Comparison of ENCODE assay signal across 10 cellular contexts in the genomic region with DNA sequence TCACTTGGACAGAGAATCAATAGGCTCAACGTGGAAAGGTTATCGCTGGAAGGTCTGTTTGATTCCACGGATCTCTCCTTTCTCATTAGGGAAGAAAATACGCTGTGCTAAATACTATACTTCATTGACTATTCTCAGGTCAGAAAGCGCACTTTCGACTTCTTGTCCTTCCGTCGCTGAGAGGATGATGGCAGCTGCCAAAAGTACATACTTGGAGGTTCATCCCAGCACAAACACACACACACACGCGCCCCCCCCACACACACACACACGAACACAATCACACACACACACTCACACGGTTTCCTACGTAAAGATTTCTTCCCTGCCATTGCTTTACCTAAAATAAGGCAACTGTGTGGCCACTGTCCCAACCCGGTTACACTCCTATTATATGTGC. TPM values are rescaled to one million over a fixed set of nuclear protein-coding genes. Genes with fewer than 3 reads are reported as not detected.
"Had no signal": no experiment of that assay in that cellular context is flagged by ENCODE, and none has a peak within 500 bp of the region (broad histone marks: within the 10 kb centered on the region; RNA-seq: fewer than 3 reads in every experiment).

No MANE protein-coding gene starts in this region.

RNA-seq across cellular contexts. Expression of a gene that starts 0.5 kb away (rescaled TPM):
- total RNA-seq: activated CD8-positive, alpha-beta T cell treated with anti-CD3 and anti-CD28 coated beads, Interleukin-2, amount 10 ng/mL, durations not matched to agents 7 days and 5 days; activated naive CD4-positive, alpha-beta T cell treated with anti-CD3 and anti-CD28 coated beads for 36 hours; activated T-cell treated with anti-CD3 and anti-CD28 coated beads, Interleukin-2, amount 50 U/mL, for 4 hours; activated T-helper 17 cell treated with anti-CD3 and anti-CD28 coated beads, Interleukin-2, amount 50 U/mL, for 72 hours; NCI-H460; PC-9; SJCRH30; T-helper 2 cell treated with Interferon-gamma antibody and Interleukin-4, amounts not matched to agents 100 ng/mL and 5 ng/mL, for 36 hours had no signal
- polyA plus RNA-seq: adipose tissue, SK-N-SH had no signal

RNA-seq across cellular contexts. Expression of a gene that starts 4.2 kb away (rescaled TPM):
- total RNA-seq: activated CD8-positive, alpha-beta T cell treated with anti-CD3 and anti-CD28 coated beads, Interleukin-2, amount 10 ng/mL, durations not matched to agents 7 days and 5 days; activated naive CD4-positive, alpha-beta T cell treated with anti-CD3 and anti-CD28 coated beads for 36 hours; activated T-cell treated with anti-CD3 and anti-CD28 coated beads, Interleukin-2, amount 50 U/mL, for 4 hours; activated T-helper 17 cell treated with anti-CD3 and anti-CD28 coated beads, Interleukin-2, amount 50 U/mL, for 72 hours; NCI-H460; PC-9; SJCRH30; T-helper 2 cell treated with Interferon-gamma antibody and Interleukin-4, amounts not matched to agents 100 ng/mL and 5 ng/mL, for 36 hours had no signal
- polyA plus RNA-seq: adipose tissue, SK-N-SH had no signal

RNA-seq across cellular contexts. Expression of a gene that starts 5.3 kb away (rescaled TPM):
- total RNA-seq: activated CD8-positive, alpha-beta T cell treated with anti-CD3 and anti-CD28 coated beads, Interleukin-2, amount 10 ng/mL, durations not matched to agents 7 days and 5 days; activated naive CD4-positive, alpha-beta T cell treated with anti-CD3 and anti-CD28 coated beads for 36 hours; activated T-cell treated with anti-CD3 and anti-CD28 coated beads, Interleukin-2, amount 50 U/mL, for 4 hours; activated T-helper 17 cell treated with anti-CD3 and anti-CD28 coated beads, Interleukin-2, amount 50 U/mL, for 72 hours; NCI-H460; PC-9; SJCRH30; T-helper 2 cell treated with Interferon-gamma antibody and Interleukin-4, amounts not matched to agents 100 ng/mL and 5 ng/mL, for 36 hours had no signal
- polyA plus RNA-seq: adipose tissue, SK-N-SH had no signal

RNA-seq across cellular contexts. Expression of a gene that starts 10.0 kb away (rescaled TPM):
- total RNA-seq: activated CD8-positive, alpha-beta T cell treated with anti-CD3 and anti-CD28 coated beads, Interleukin-2, amount 10 ng/mL, durations not matched to agents 7 days and 5 days; activated naive CD4-positive, alpha-beta T cell treated with anti-CD3 and anti-CD28 coated beads for 36 hours; activated T-cell treated with anti-CD3 and anti-CD28 coated beads, Interleukin-2, amount 50 U/mL, for 4 hours; activated T-helper 17 cell treated with anti-CD3 and anti-CD28 coated beads, Interleukin-2, amount 50 U/mL, for 72 hours; NCI-H460; PC-9; SJCRH30; T-helper 2 cell treated with Interferon-gamma antibody and Interleukin-4, amounts not matched to agents 100 ng/mL and 5 ng/mL, for 36 hours had no signal
- polyA plus RNA-seq: adipose tissue, SK-N-SH had no signal

RNA-seq across cellular contexts. Expression of a gene that starts 19.5 kb away (rescaled TPM):
- total RNA-seq: activated CD8-positive, alpha-beta T cell treated with anti-CD3 and anti-CD28 coated beads, Interleukin-2, amount 10 ng/mL, durations not matched to agents 7 days and 5 days; activated naive CD4-positive, alpha-beta T cell treated with anti-CD3 and anti-CD28 coated beads for 36 hours; activated T-cell treated with anti-CD3 and anti-CD28 coated beads, Interleukin-2, amount 50 U/mL, for 4 hours; activated T-helper 17 cell treated with anti-CD3 and anti-CD28 coated beads, Interleukin-2, amount 50 U/mL, for 72 hours; PC-9; SJCRH30; T-helper 2 cell treated with Interferon-gamma antibody and Interleukin-4, amounts not matched to agents 100 ng/mL and 5 ng/mL, for 36 hours had no signal
- polyA plus RNA-seq: adipose tissue, SK-N-SH had no signal
